31 cellular contexts compared by ENCODE assay signal in genomic region chr14:28944605-28945004, GRCh38.
"Had no signal": no experiment of that assay in that cellular context is flagged by ENCODE, and none has a peak within 500 bp of the region (broad histone marks: within the 10 kb centered on the region; RNA-seq: fewer than 3 reads in every experiment).

No MANE protein-coding gene starts in this region.

- H3K27me3 ChIP-seq: adrenal gland, ascending aorta, body of pancreas, brain microvascular endothelial cell, breast epithelium, cardiac muscle cell had no signal

- DNase-seq: activated effector memory CD4-positive, alpha-beta T cell treated with anti-CD3 and anti-CD28 coated beads, Interleukin-2, amount 50 U/mL, for 16 hours; activated effector memory CD4-positive, alpha-beta T cell treated with Interleukin-2 at 50 U/mL for 16 hours; activated gamma-delta T cell; activated gamma-delta T cell treated with Interleukin-2 at 50 U/mL for 16 hours; activated naive CD4-positive, alpha-beta T cell; activated naive CD4-positive, alpha-beta T cell treated with anti-CD3 and anti-CD28 coated beads for 36 hours; activated naive CD4-positive, alpha-beta T cell treated with anti-CD3 and anti-CD28 coated beads, Interleukin-2, amount 10 ng/mL, durations not matched to agents 7 days and 5 days; activated naive CD4-positive, alpha-beta T cell treated with anti-CD3 and anti-CD28 coated beads, Interleukin-2, amount 50 U/mL, for 16 hours; activated naive CD4-positive, alpha-beta T cell treated with Interleukin-2 at 50 U/mL for 16 hours; activated naive CD8-positive, alpha-beta T cell treated with anti-CD3 and anti-CD28 coated beads for 36 hours; activated naive CD8-positive, alpha-beta T cell treated with anti-CD3 and anti-CD28 coated beads, Interleukin-2, amount 10 ng/mL, durations not matched to agents 7 days and 5 days; activated naive CD8-positive, alpha-beta T cell treated with anti-CD3 and anti-CD28 coated beads, Interleukin-2, amount 50 U/mL, for 24 hours; activated T-cell treated with anti-CD3 and anti-CD28 coated beads, Interleukin-2, amount 50 U/mL, for 24 hours; activated T-cell treated with anti-CD3 and anti-CD28 coated beads, Interleukin-2, amount 50 U/mL, for 4 hours; activated T-cell treated with anti-CD3 and anti-CD28 coated beads, Interleukin-2, amount 50 U/mL, for 48 hours; activated T-cell treated with anti-CD3 and anti-CD28 coated beads, Interleukin-2, amount 50 U/mL, for 72 hours; adrenal gland; amniotic stem cell; amygdala; anterior cingulate cortex; aorta; body of pancreas; brain microvascular endothelial cell; caudate nucleus; central memory CD4-positive, alpha-beta T cell; cerebellar nuclear complex had no signal

- H3K36me3 ChIP-seq: adrenal gland, ascending aorta, brain microvascular endothelial cell, breast epithelium, cardiac muscle cell had no signal

- ATAC-seq: activated naive CD4-positive, alpha-beta T cell treated with anti-CD3 and anti-CD28 coated beads, Interleukin-2, amount 50 U/mL, for 72 hours; activated naive CD8-positive, alpha-beta T cell treated with anti-CD3 and anti-CD28 coated beads, Interleukin-2, amount 50 U/mL, for 24 hours; activated T-cell treated with anti-CD3 and anti-CD28 coated beads, Interleukin-2, amount 50 U/mL, for 4 hours; activated T-cell treated with anti-CD3 and anti-CD28 coated beads, Interleukin-2, amount 50 U/mL, for 72 hours; activated T-helper 17 cell treated with anti-CD3 and anti-CD28 coated beads, Interleukin-2, amount 50 U/mL, for 72 hours; body of pancreas had no signal

- H3K27ac ChIP-seq: adrenal gland, ascending aorta, body of pancreas, brain microvascular endothelial cell, breast epithelium, cardiac muscle cell had no signal

- H3K9me3 ChIP-seq: adrenal gland, ascending aorta, body of pancreas, breast epithelium had no signal

- H3K4me3 ChIP-seq: adrenal gland, ascending aorta, body of pancreas, breast epithelium, cardiac muscle cell had no signal
